Comparison of ENCODE assay signal across 29 cellular contexts in genomic region chr9:118991366-118992285, GRCh38.
A peak's percentile ranks its signal among the peaks of the same experiment; 100 is the strongest.
DNase-seq lines count a peak whose midpoint lies in the region; ATAC-seq, FAIRE-seq and TF ChIP-seq lines count a peak whose summit lies in the region.
"Had no signal": no experiment of that assay in that cellular context is flagged by ENCODE, and none has a peak within 500 bp of the region (broad histone marks: within the 10 kb centered on the region; RNA-seq: fewer than 3 reads in every experiment).

No MANE protein-coding gene starts in this region.

- H3K4me3 ChIP-seq in bronchial epithelial cell (ENCODE audit: low read depth, low read length) (no peak overlapping the region), neural progenitor cell (no peak overlapping the region)
- H3K4me3 ChIP-seq: HAP-1, right atrium auricular region had no signal

- no peaks in the 10 kb centered on the region for H3K36me3 ChIP-seq in bronchial epithelial cell (ENCODE audit: control insufficient read depth, insufficient read depth, low read length)
- no peaks in the 10 kb centered on the region for H3K36me3 ChIP-seq in neural progenitor cell
- H3K36me3 ChIP-seq: HAP-1, right atrium auricular region had no signal

- no peak overlapping the region for H3K4me2 ChIP-seq in neural progenitor cell

- peak; percentile 63 for DNase-seq in Caki2 (ENCODE audit: low read depth)
- peak; percentile 11 for DNase-seq in HT1080 (ENCODE audit: low read depth)
- no peak for DNase-seq in bronchial epithelial cell (ENCODE audit: low read depth)
- DNase-seq in neural progenitor cell (ENCODE audit: low spot score), result peak; percentile 12
- DNase-seq in cortex of kidney (lab: John Stamatoyannopoulos, UW), result no peak
- DNase-seq in cerebellar nuclear complex (lab: John Stamatoyannopoulos, UW), result no peak
- DNase-seq: activated CD4-positive, alpha-beta memory T cell treated with anti-CD3 and anti-CD28 coated beads for 36 hours; activated CD8-positive, alpha-beta memory T cell treated with anti-CD3 and anti-CD28 coated beads, Interleukin-2, amount 50 U/mL, for 4 hours; activated naive CD4-positive, alpha-beta T cell treated with anti-CD3 and anti-CD28 coated beads for 36 hours; amniotic stem cell; DMS53; GDM1; islet precursor cell; Kasumi-1; NCI-H146; NCI-H2171; NCI-H524; NK-92 treated with Interleukin-12 subunit alpha and Interleukin-12 subunit beta, amount 100 ng/mL, for 24 hours; stimulated activated CD4-positive, alpha-beta T cell treated with anti-CD3 and anti-CD28 coated beads, Interleukin-12 subunit alpha, Interleukin-12 subunit beta, amount 100 ng/mL, for 4 hours; stimulated activated CD4-positive, alpha-beta T cell treated with anti-CD3 and anti-CD28 coated beads, Interleukin-4, amount 100 ng/mL, for 1 hour had no signal

- H3K27ac ChIP-seq in neural progenitor cell, result no peak overlapping the region

- H3K9ac ChIP-seq in neural progenitor cell, result no peak overlapping the region

- H3K27me3 ChIP-seq in bronchial epithelial cell (ENCODE audit: control insufficient read depth, insufficient read depth, low read length) (no peaks in the 10 kb centered on the region), neural progenitor cell (no peaks in the 10 kb centered on the region)
- H3K27me3 ChIP-seq: right atrium auricular region had no signal

- FAIRE-seq in bronchial epithelial cell (lab: Jason Lieb, UNC), result peak; percentile 68
- FAIRE-seq: TTC549 had no signal

- H3K79me2 ChIP-seq in neural progenitor cell (ENCODE audit: low read depth), result no peaks in the 10 kb centered on the region

- no peak overlapping the region for H2AFZ ChIP-seq in neural progenitor cell (replicated peaks)

- H3K27me3 Mint-ChIP-seq in neural progenitor cell (ENCODE audit: insufficient read depth, low read depth), result peaks cover 11% of the 10 kb centered on the region
- H3K27me3 Mint-ChIP-seq: activated CD4-positive, alpha-beta memory T cell treated with anti-CD3 and anti-CD28 coated beads for 36 hours; dendritic cell treated with granulocyte-macrophage colony-stimulating factor and Interleukin-4, amounts not matched to agents 40 ng/mL and 50 ng/mL, for 4 days; natural killer cell treated with Interleukin-12 subunit alpha and Interleukin-12 subunit beta and Interleukin-15 and Interleukin-18, amount 100 ng/mL, for 72 hours had no signal

- in situ Hi-C loops in Caki2 (cut with HindIII; ENCODE audit: low pct_unique_long_range_greater_than_20kb, low sequenced_read_pairs), result no loop called here

- no peaks in the 10 kb centered on the region for H3K9me3 Mint-ChIP-seq in neural progenitor cell
- H3K9me3 Mint-ChIP-seq: activated CD4-positive, alpha-beta memory T cell treated with anti-CD3 and anti-CD28 coated beads for 36 hours; activated naive CD4-positive, alpha-beta T cell treated with anti-CD3 and anti-CD28 coated beads for 36 hours; activated T-helper 1 cell treated with anti-CD3 and anti-CD28 coated beads, Interleukin-12 subunit alpha, Interleukin-12 subunit beta, Interleukin-2, Interleukin-4 antibody, amounts not matched to agents 30 ng/mL and 10 ng/mL and 1 ng/mL, durations not matched to agents 14 hours and 24 hours and 36 hours; dendritic cell treated with granulocyte-macrophage colony-stimulating factor and Interleukin-4, amounts not matched to agents 40 ng/mL and 50 ng/mL, for 4 days had no signal

- no peak overlapping the region for H3K4me3 Mint-ChIP-seq in neural progenitor cell
- H3K4me3 Mint-ChIP-seq: activated CD4-positive, alpha-beta memory T cell treated with anti-CD3 and anti-CD28 coated beads for 36 hours; activated naive CD4-positive, alpha-beta T cell treated with anti-CD3 and anti-CD28 coated beads for 36 hours; activated T-helper 1 cell treated with anti-CD3 and anti-CD28 coated beads, Interleukin-12 subunit alpha, Interleukin-12 subunit beta, Interleukin-2, Interleukin-4 antibody, amounts not matched to agents 30 ng/mL and 10 ng/mL and 1 ng/mL, durations not matched to agents 14 hours and 24 hours and 36 hours; dendritic cell treated with granulocyte-macrophage colony-stimulating factor and Interleukin-4, amounts not matched to agents 40 ng/mL and 50 ng/mL, for 4 days; natural killer cell treated with Interleukin-12 subunit alpha and Interleukin-12 subunit beta and Interleukin-15 and Interleukin-18, amount 100 ng/mL, for 72 hours had no signal

- peak overlapping the region; percentile 5 for H3K27ac Mint-ChIP-seq in neural progenitor cell
- H3K27ac Mint-ChIP-seq: activated CD4-positive, alpha-beta memory T cell treated with anti-CD3 and anti-CD28 coated beads for 36 hours; activated naive CD4-positive, alpha-beta T cell treated with anti-CD3 and anti-CD28 coated beads for 36 hours; activated T-helper 1 cell treated with anti-CD3 and anti-CD28 coated beads, Interleukin-12 subunit alpha, Interleukin-12 subunit beta, Interleukin-2, Interleukin-4 antibody, amounts not matched to agents 30 ng/mL and 10 ng/mL and 1 ng/mL, durations not matched to agents 14 hours and 24 hours and 36 hours; dendritic cell treated with granulocyte-macrophage colony-stimulating factor and Interleukin-4, amounts not matched to agents 40 ng/mL and 50 ng/mL, for 4 days; natural killer cell treated with Interleukin-12 subunit alpha and Interleukin-12 subunit beta and Interleukin-15 and Interleukin-18, amount 100 ng/mL, for 72 hours had no signal

- ATAC-seq in HG02798 (IDR thresholded peaks at IDR 0.05; ENCODE audit: poor library complexity, unreplicated experiment) (no peak), HG02763 (IDR thresholded peaks at IDR 0.05; ENCODE audit: unreplicated experiment) (no peak)
- ATAC-seq: activated CD4-positive, CD25-positive, alpha-beta regulatory T cell treated with anti-CD3 and anti-CD28 coated beads, Interleukin-2, amount 50 U/mL, for 24 hours; natural killer cell treated with Interleukin-12 subunit alpha and Interleukin-12 subunit beta and Interleukin-15 and Interleukin-18, amount 100 ng/mL, for 72 hours had no signal

- H3F3A ChIP-seq in neural progenitor cell (ENCODE audit: low read depth), result no peaks in the 10 kb centered on the region

- H3K4me1 ChIP-seq in neural progenitor cell, result peaks cover 8% of the 10 kb centered on the region
- H3K4me1 ChIP-seq: HAP-1, right atrium auricular region had no signal

- no peaks in the 10 kb centered on the region for H4K20me1 ChIP-seq in neural progenitor cell (ENCODE audit: low read depth)

- H3K4me1 Mint-ChIP-seq in neural progenitor cell, result peaks cover 61% of the 10 kb centered on the region

- TF ChIP-seq CTCF in bronchial epithelial cell (IDR thresholded peaks at IDR 0.05; ENCODE audit: insufficient read depth, low read length, severe bottlenecking), result no peak
- TF ChIP-seq CTCF in neural progenitor cell (IDR thresholded peaks at IDR 0.05), result no peak

- no peaks in the 10 kb centered on the region for H3K9me3 ChIP-seq in neural progenitor cell (ENCODE audit: low read depth)
- H3K9me3 ChIP-seq: HAP-1, right atrium auricular region had no signal

- H3K36me3 Mint-ChIP-seq in neural progenitor cell, result no peaks in the 10 kb centered on the region
- H3K36me3 Mint-ChIP-seq: activated CD4-positive, alpha-beta memory T cell treated with anti-CD3 and anti-CD28 coated beads for 36 hours had no signal

Comparison
In these comparisons a context has a peak if more than half of its experiments do, and no peak if none do; other contexts are left out.
1. DNase-seq: peak in Caki2 (single experiment), HT1080 (single experiment) and neural progenitor cell (single experiment); none in bronchial epithelial cell (single experiment), cortex of kidney (single experiment) and cerebellar nuclear complex (0 of 2).